In the genomic region with DNA sequence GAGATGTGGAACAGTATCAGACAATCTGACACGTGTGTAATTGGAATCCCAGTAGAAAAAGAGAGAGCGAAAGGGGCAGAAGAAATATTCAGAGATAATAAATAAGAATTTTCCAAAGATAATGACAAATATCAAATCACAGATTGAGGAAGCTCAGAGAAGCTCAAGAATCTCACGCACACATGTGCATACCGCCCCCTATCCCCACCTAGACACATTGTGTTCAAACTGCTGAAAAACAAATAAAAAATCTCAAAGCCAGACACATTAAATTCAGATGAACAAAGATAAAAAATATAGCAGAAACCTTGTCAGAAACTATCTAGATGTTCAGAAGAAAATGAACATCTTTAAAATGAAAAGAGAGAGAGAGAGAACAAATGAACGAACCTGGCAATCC, we compare ENCODE assay signal across 1 cellular context.
TF ChIP-seq lines count a peak whose summit lies in the region.

No MANE protein-coding gene starts in this region.

TF ChIP-seq in IMR-90, 13 proteins besides CTCF, POLR2A, EP300 and RAD21:
- TF ChIP-seq ELK1 (IDR thresholded peaks at IDR 0.05; ENCODE audit: borderline replicate concordance, low read depth, low read length) (no peak), SMC3 (IDR thresholded peaks at IDR 0.05; ENCODE audit: low read depth, low read length) (no peak), CHD1 (IDR thresholded peaks at IDR 0.05; ENCODE audit: low read depth, low read length) (no peak), RCOR1 (IDR thresholded peaks at IDR 0.05; ENCODE audit: insufficient replicate concordance, low read length) (no peak), CEBPB (IDR thresholded peaks at IDR 0.05; ENCODE audit: low read depth, low read length) (no peak), BHLHE40 (IDR thresholded peaks at IDR 0.05; ENCODE audit: low read depth, low read length) (no peak), FOS (IDR thresholded peaks at IDR 0.05; ENCODE audit: low read depth, low read length) (no peak), RFX5 (IDR thresholded peaks at IDR 0.05; ENCODE audit: low read depth, low read length) (no peak), MAZ (IDR thresholded peaks at IDR 0.05; ENCODE audit: borderline replicate concordance, low read depth, low read length) (no peak), MXI1 (IDR thresholded peaks at IDR 0.05; ENCODE audit: borderline replicate concordance, low read depth, low read length) (no peak), NFE2L2 (IDR thresholded peaks at IDR 0.05; ENCODE audit: low read depth, low read length) (no peak), MAFK (IDR thresholded peaks at IDR 0.05; ENCODE audit: low read depth, low read length) (no peak)
- TF ChIP-seq, protein P1, sequence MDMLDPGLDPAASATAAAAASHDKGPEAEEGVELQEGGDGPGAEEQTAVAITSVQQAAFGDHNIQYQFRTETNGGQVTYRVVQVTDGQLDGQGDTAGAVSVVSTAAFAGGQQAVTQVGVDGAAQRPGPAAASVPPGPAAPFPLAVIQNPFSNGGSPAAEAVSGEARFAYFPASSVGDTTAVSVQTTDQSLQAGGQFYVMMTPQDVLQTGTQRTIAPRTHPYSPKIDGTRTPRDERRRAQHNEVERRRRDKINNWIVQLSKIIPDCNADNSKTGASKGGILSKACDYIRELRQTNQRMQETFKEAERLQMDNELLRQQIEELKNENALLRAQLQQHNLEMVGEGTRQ (IDR thresholded peaks at IDR 0.05; ENCODE audit: low read depth, low read length) = no peak
